In the genomic region with DNA sequence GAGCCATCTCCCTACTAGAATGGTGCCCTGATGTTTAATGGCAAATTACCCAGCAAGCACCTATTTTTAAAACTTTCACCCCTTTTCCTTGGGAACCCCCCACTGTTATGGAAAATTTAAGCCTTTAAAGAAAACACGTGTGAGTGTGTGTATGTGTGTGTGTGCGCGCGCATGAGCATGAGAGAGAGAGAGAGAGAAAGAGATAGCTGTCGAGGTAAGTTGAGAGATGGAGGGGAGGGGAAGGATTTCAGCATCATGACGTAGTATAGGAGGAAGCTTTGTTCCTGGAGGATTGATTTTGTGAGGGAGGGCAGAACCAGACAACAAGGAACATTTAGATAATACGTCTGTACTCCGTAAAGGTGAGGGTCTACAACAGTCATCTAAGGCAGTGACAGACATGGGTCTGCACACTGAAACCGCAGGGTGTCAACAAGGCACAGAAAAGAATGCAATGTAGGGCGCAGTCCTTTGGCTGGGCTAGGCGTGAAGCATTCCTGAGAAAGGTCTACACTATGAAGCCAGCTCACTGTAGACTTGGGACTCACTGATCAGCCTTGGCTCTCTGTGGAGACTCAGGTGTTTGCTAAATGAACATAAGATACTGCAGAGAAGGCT, we compare ENCODE assay signal across 8 cellular contexts.
A peak's percentile ranks its signal among the peaks of the same experiment; 100 is the strongest.
DNase-seq lines count a peak whose midpoint lies in the region; ATAC-seq and TF ChIP-seq lines count a peak whose summit lies in the region.

No MANE protein-coding gene starts in this region.

- peaks cover 22% of the 10 kb centered on the region for H3K9me3 Mint-ChIP-seq in WTC11

- peaks cover 4% of the 10 kb centered on the region; the same call in 1 of the 2 replicates for H3K9me3 ChIP-seq in HUES48 (ENCODE audit: control insufficient read depth, insufficient read depth, low read length)
- H3K9me3 ChIP-seq in gastrocnemius medialis: no peaks in the 10 kb centered on the region
- no peaks in the 10 kb centered on the region for H3K9me3 ChIP-seq in HAP-1

- peaks cover 33% of the 10 kb centered on the region for H3K4me1 ChIP-seq in HUES48 (ENCODE audit: control insufficient read depth, insufficient read depth, low read length)
- H3K4me1 ChIP-seq in gastrocnemius medialis: peaks cover 5 to 16% of the 10 kb centered on the region in 2 donors
- H3K4me1 ChIP-seq in HAP-1: peaks cover 17% of the 10 kb centered on the region

- DNase-seq in WTC11 (ENCODE audit: low spot score) (no peak), head of caudate nucleus (peak in 32 of 42 donors; percentile 16 to 72 (median 44)), gastrocnemius medialis (no peak), Kasumi-1 (lab: John Stamatoyannopoulos, UW) (no peak), HAP-1 (ENCODE audit: low spot score in 2 of 2) (no peak), dedifferentiated amniotic fluid mesenchymal stem cell (ENCODE audit: extremely low spot score) (no peak)

- TF ChIP-seq CTCF in WTC11 (IDR thresholded peaks at IDR 0.05): no peak
- no peak for TF ChIP-seq CTCF in gastrocnemius medialis (IDR thresholded peaks at IDR 0.05 in 4 of 5, conservative IDR thresholded peaks at IDR 0.05 in 1 of 5)

- ATAC-seq in WTC11 (peak; percentile 1; the same call in 1 of the 2 replicates), gastrocnemius medialis (no peak), GM18870 (IDR thresholded peaks at IDR 0.05; ENCODE audit: unreplicated experiment) (no peak)

- POLR2A ChIA-PET in WTC11 (lab: Charles Lee): interaction anchor here (1.4 kb wide), 1 partner anchor 38 kb away, joined by 9 read pairs; no protein-coding TSS in a partner anchor

- intact Hi-C loops in head of caudate nucleus (cut with DNase I): loop anchor here (5.0 kb wide), 1 partner anchor 379 kb away; a partner anchor contains a TSS
- intact Hi-C loops in gastrocnemius medialis (cut with DNase I; ENCODE audit: low total_unique reads): loop anchor here (5.0 kb wide), 3 partner anchors 49 to 599 kb away; a partner anchor contains a TSS

- H3K27me3 Mint-ChIP-seq in WTC11 (ENCODE audit: low read depth): peaks cover 2% of the 10 kb centered on the region

- peak overlapping the region; percentile 90 for H3K27ac ChIP-seq in HUES48 (ENCODE audit: low read depth, low read length)
- no peak overlapping the region for H3K27ac ChIP-seq in gastrocnemius medialis

- no peak overlapping the region for H3K9ac ChIP-seq in HUES48 (ENCODE audit: low read depth, low read length)

- H3K36me3 Mint-ChIP-seq in WTC11: peaks cover 20% of the 10 kb centered on the region

- peak overlapping the region; percentile 98 for H3K27ac Mint-ChIP-seq in WTC11

- in situ Hi-C loops in gastrocnemius medialis (cut with MboI; ENCODE audit: low sequenced_read_pairs in 4 of 4): loop anchor here in 1 of 4 donors (25.0 kb wide), 1 partner anchor 494 kb away; no protein-coding TSS in a partner anchor
- in situ Hi-C loops in HAP-1 (cut with MboI; ENCODE audit: low sequenced_read_pairs): no loop called here

- H3K4me3 Mint-ChIP-seq in WTC11: peak overlapping the region; percentile 78

- CTCF ChIA-PET in WTC11 (lab: Charles Lee): interaction anchor here (0.6 to 2.2 kb wide), 10 partner anchors 8 to 419 kb away, joined by 3 to 7 read pairs (median 4); no protein-coding TSS in a partner anchor

- H3K36me3 ChIP-seq in HUES48 (ENCODE audit: control insufficient read depth, insufficient read depth, low read length) (no peaks in the 10 kb centered on the region), gastrocnemius medialis (no peaks in the 10 kb centered on the region), HAP-1 (replicated peaks) (no peaks in the 10 kb centered on the region)

- no peaks in the 10 kb centered on the region for H3K27me3 ChIP-seq in HUES48 (ENCODE audit: control insufficient read depth, insufficient read depth, low read length)
- no peaks in the 10 kb centered on the region for H3K27me3 ChIP-seq in gastrocnemius medialis
- no peaks in the 10 kb centered on the region for H3K27me3 ChIP-seq in HAP-1 (ENCODE audit: low read depth)

- peak overlapping the region; percentile 64 for H3K4me3 ChIP-seq in HUES48 (ENCODE audit: low read depth, low read length)
- peak overlapping the region; percentile 53 to 66 (median 62) for H3K4me3 ChIP-seq in gastrocnemius medialis
- H3K4me3 ChIP-seq in HAP-1: no peak overlapping the region

- TF ChIP-seq POLR2A in gastrocnemius medialis (IDR thresholded peaks at IDR 0.05): no peak

- H3K4me1 Mint-ChIP-seq in WTC11: peaks cover 51% of the 10 kb centered on the region

TF ChIP-seq in WTC11, 78 proteins besides CTCF, POLR2A, EP300 and RAD21:
- no peak for TF ChIP-seq SP1 (CRISPR knock-in tag; conservative IDR thresholded peaks at IDR 0.05)
- TF ChIP-seq ZNF121 (CRISPR knock-in tag; IDR thresholded peaks at IDR 0.05): no peak
- TF ChIP-seq NR3C1 (CRISPR knock-in tag; conservative IDR thresholded peaks at IDR 0.05; ENCODE audit: low read depth): no peak
- TF ChIP-seq, protein P1, sequence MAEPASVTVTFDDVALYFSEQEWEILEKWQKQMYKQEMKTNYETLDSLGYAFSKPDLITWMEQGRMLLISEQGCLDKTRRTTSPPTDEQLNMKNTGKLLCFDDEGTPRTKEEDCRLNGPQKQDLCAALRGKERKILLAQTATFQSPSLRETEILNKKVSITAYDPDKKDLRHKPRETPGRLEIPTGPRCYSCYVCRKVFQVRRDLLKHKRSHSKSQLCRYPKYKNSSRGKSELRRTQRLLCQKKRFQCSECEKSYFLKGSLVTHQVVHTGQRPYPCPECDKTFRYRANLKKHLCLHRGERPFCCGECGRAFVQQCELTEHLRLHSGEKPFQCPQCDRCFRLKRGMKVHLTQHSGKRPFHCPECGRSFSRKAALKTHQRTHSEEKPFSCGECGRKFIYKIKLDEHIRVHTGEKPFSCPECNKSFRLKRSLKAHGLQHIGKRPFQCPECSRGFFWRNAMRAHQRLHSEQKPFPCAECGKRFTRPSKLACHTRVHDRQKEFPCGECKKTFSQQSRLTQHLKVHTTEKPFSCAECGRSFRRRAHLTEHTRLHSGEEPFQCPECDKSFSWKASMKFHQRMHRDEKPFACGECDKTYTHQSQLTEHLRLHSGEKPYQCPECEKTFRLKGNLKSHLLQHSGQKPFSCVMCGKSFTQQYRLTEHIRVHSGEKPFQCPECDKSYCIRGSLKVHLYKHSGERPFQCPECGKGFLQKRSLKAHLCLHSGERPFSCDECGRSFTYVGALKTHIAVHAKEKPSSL (CRISPR knock-in tag; conservative IDR thresholded peaks at IDR 0.05): 0 out of 2 replicates have a peak, but pooled peaks have one; percentile 19
- TF ChIP-seq, protein P2, sequence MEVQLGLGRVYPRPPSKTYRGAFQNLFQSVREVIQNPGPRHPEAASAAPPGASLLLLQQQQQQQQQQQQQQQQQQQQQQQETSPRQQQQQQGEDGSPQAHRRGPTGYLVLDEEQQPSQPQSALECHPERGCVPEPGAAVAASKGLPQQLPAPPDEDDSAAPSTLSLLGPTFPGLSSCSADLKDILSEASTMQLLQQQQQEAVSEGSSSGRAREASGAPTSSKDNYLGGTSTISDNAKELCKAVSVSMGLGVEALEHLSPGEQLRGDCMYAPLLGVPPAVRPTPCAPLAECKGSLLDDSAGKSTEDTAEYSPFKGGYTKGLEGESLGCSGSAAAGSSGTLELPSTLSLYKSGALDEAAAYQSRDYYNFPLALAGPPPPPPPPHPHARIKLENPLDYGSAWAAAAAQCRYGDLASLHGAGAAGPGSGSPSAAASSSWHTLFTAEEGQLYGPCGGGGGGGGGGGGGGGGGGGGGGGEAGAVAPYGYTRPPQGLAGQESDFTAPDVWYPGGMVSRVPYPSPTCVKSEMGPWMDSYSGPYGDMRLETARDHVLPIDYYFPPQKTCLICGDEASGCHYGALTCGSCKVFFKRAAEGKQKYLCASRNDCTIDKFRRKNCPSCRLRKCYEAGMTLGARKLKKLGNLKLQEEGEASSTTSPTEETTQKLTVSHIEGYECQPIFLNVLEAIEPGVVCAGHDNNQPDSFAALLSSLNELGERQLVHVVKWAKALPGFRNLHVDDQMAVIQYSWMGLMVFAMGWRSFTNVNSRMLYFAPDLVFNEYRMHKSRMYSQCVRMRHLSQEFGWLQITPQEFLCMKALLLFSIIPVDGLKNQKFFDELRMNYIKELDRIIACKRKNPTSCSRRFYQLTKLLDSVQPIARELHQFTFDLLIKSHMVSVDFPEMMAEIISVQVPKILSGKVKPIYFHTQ (CRISPR knock-in tag; IDR thresholded peaks at IDR 0.05): no peak
- TF ChIP-seq NFE2L1 (CRISPR knock-in tag; IDR thresholded peaks at IDR 0.05): 0 out of 2 replicates have a peak, but pooled peaks have one; percentile 25

Comparison
In these comparisons a context has a peak if more than half of its experiments do, and no peak if none do; other contexts are left out.
1. DNase-seq: peak in head of caudate nucleus (32 of 42); none in WTC11 (single experiment), gastrocnemius medialis (0 of 2), Kasumi-1 (0 of 2), HAP-1 (0 of 2) and dedifferentiated amniotic fluid mesenchymal stem cell (single experiment).